Comparison of ENCODE assay signal across 8 cellular contexts in genomic region chr19:45467115-45467455, GRCh38. TPM values are rescaled to one million over a fixed set of nuclear protein-coding genes. Genes with fewer than 3 reads are reported as not detected.
DNase-seq lines count a peak whose midpoint lies in the region; ATAC-seq and TF ChIP-seq lines count a peak whose summit lies in the region.

No MANE protein-coding gene starts in this region.

- peaks cover 3% of the 10 kb centered on the region; the same call in 1 of the 2 replicates for H3K9me1 ChIP-seq in IMR-90 (ENCODE audit: insufficient read depth, low read length)

- no peaks in the 10 kb centered on the region for H3K9me3 Mint-ChIP-seq in central memory CD8-positive, alpha-beta T cell
- H3K9me3 Mint-ChIP-seq in naive B cell, result peaks cover 0 to 8% (median 0%) of the 10 kb centered on the region in 7 donors

- no peak overlapping the region for H3K18ac ChIP-seq in IMR-90 (ENCODE audit: low read depth, low read length)

- H3K4me1 Mint-ChIP-seq in central memory CD8-positive, alpha-beta T cell, result peaks cover 50% of the 10 kb centered on the region
- peaks cover 41 to 57% (median 50%) of the 10 kb centered on the region in 3 donors for H3K4me1 Mint-ChIP-seq in naive B cell

- peaks cover 0 to 16% of the 10 kb centered on the region in 2 experiments; a peak in 2 of 4 replicates for H3K79me1 ChIP-seq in IMR-90 (ENCODE audit: low read depth in 1 of 2, low read length in 2 of 2)

- in situ Hi-C loops in IMR-90 (cut with MboI; ENCODE audit: low sequenced_read_pairs), result no loop called here

- H4K5ac ChIP-seq in IMR-90 (ENCODE audit: low read depth, low read length), result no peak overlapping the region

- peak overlapping the region; percentile 73 for H2AK9ac ChIP-seq in IMR-90 (replicated peaks; ENCODE audit: low read depth, low read length, poor library complexity)

- no peak overlapping the region for H4K91ac ChIP-seq in IMR-90 (ENCODE audit: insufficient read depth, low read depth, low read length)

- ATAC-seq in IMR-90 (ENCODE audit: low read depth), result no peak
- no peak for ATAC-seq in central memory CD8-positive, alpha-beta T cell (replicated peaks; ENCODE audit: extremely low read depth, poor library complexity, severe bottlenecking)
- ATAC-seq in naive B cell (ENCODE audit: low read depth in 2 of 2), result no peak
- no peak for ATAC-seq in GM19035 (IDR thresholded peaks at IDR 0.05; ENCODE audit: unreplicated experiment)

- H3K36me3 ChIP-seq in BE2C (no peaks in the 10 kb centered on the region), IMR-90 (ENCODE audit: control insufficient read depth, insufficient read depth, low read length) (no peaks in the 10 kb centered on the region)

- H3K27me3 ChIP-seq in BE2C (peaks cover 1% of the 10 kb centered on the region; the same call in 1 of the 2 replicates), IMR-90 (ENCODE audit: control insufficient read depth, insufficient read depth, low read length) (no peaks in the 10 kb centered on the region)

- no peak for TF ChIP-seq POLR2A in IMR-90 (IDR thresholded peaks at IDR 0.05; ENCODE audit: low read depth, low read length)

- H3K4me3 ChIP-seq in BE2C (ENCODE audit: low read depth, low read length) (peak overlapping the region; percentile 70), IMR-90 (ENCODE audit: insufficient read depth, low read depth, low read length) (peak overlapping the region; percentile 62)

- intact Hi-C loops in IMR-90 (cut with micrococcal nuclease), result loop anchor here (1.0 kb wide), 1 partner anchor 27 kb away; no protein-coding TSS in a partner anchor

- 0 out of 2 replicates have a peak overlapping the region, but pooled peaks have one; percentile 23 for H3K4ac ChIP-seq in IMR-90 (ENCODE audit: low read depth, low read length)

- no peaks in the 10 kb centered on the region for H3K27me3 Mint-ChIP-seq in central memory CD8-positive, alpha-beta T cell
- H3K27me3 Mint-ChIP-seq in naive B cell, result peaks cover 14 to 30% (median 18%) of the 10 kb centered on the region in 3 donors

- H4K8ac ChIP-seq in IMR-90 (ENCODE audit: low read depth in 2 of 2, low read length in 2 of 2), result peak overlapping the region; percentile 37 to 55; a peak in 2 of 4 replicates

- BruUV-seq in IMR-90 (replicated peaks; lab: Mats Ljungman, UMichigan), result no TSS peak

- H3K14ac ChIP-seq in IMR-90 (replicated peaks; ENCODE audit: low read depth, low read length), result no peak overlapping the region; the same call in 1 of the 2 replicates

- no peak overlapping the region for H2BK20ac ChIP-seq in IMR-90 (ENCODE audit: low read depth, low read length)

- peak overlapping the region; percentile 99 for H3K27ac Mint-ChIP-seq in central memory CD8-positive, alpha-beta T cell (ENCODE audit: low read depth)
- peak overlapping the region; percentile 94 to 100 (median 99) for H3K27ac Mint-ChIP-seq in naive B cell

- TF ChIP-seq CTCF in BE2C (IDR thresholded peaks at IDR 0.05; ENCODE audit: low read depth, low read length), result no peak; the same call in 1 of the 2 replicates
- TF ChIP-seq CTCF in IMR-90 (conservative IDR thresholded peaks at IDR 0.05; ENCODE audit: low read depth, low read length), result no peak

- H3K9me3 ChIP-seq in BE2C, result no peaks in the 10 kb centered on the region
- no peaks in the 10 kb centered on the region for H3K9me3 ChIP-seq in IMR-90 (ENCODE audit: control insufficient read depth, insufficient read depth, low read length)

- peak overlapping the region; percentile 41 for H3K23ac ChIP-seq in IMR-90 (ENCODE audit: low read depth, low read length)

- dilution Hi-C loops in IMR-90 (cut with HindIII; ENCODE audit: low sequenced_read_pairs, unreplicated experiment), result no loop called here

- CTCF ChIA-PET in IMR-90 (lab: Yijun Ruan, JAX), result interaction anchor here (0.7 to 2.6 kb wide), 3 partner anchors 18 to 131 kb away, joined by 3 to 12 read pairs (median 6); no protein-coding TSS in a partner anchor

- peak overlapping the region; percentile 95 for H3K4me3 Mint-ChIP-seq in central memory CD8-positive, alpha-beta T cell
- peak overlapping the region; percentile 68 to 96 (median 92) for H3K4me3 Mint-ChIP-seq in naive B cell

- H2BK15ac ChIP-seq in IMR-90 (ENCODE audit: low read depth, low read length), result no peak overlapping the region

- peaks cover 50% of the 10 kb centered on the region for H3K36me3 Mint-ChIP-seq in central memory CD8-positive, alpha-beta T cell (ENCODE audit: insufficient read depth)
- H3K36me3 Mint-ChIP-seq in naive B cell, result peaks cover 0 to 8% of the 10 kb centered on the region in 2 donors

- H3K9ac ChIP-seq in IMR-90 (ENCODE audit: low read depth, low read length), result peak overlapping the region; percentile 49

- peak overlapping the region; percentile 88 for H3K4me2 ChIP-seq in IMR-90 (ENCODE audit: low read depth, low read length)

- WGBS in IMR-90 (ENCODE audit: extremely low coverage in 2 of 2, insufficient read length in 1 of 2), 2 experiments, result no CpG with 5 or more reads among the region's 11 CpGs

- DNase-seq in BE2C (no peak), IMR-90 (no peak), naive B cell (no peak), DMS 273 treated with DMSO at 0.1 percent for 48 hours (lab: John Stamatoyannopoulos, UW) (no peak), NCI-H2171 (lab: John Stamatoyannopoulos, UW) (no peak), NCI-H774 (lab: John Stamatoyannopoulos, UW) (no peak)
- DNase-seq in central memory CD8-positive, alpha-beta T cell (ENCODE audit: low spot score in 2 of 2), result no peak

- no peak overlapping the region for H2BK120ac ChIP-seq in IMR-90 (ENCODE audit: low read depth, low read length)

- no peak overlapping the region for H2BK5ac ChIP-seq in IMR-90 (ENCODE audit: low read depth, low read length, poor library complexity, severe bottlenecking)

- H3K4me1 ChIP-seq in BE2C (no peaks in the 10 kb centered on the region; the same call in 1 of the 2 replicates), IMR-90 (ENCODE audit: control insufficient read depth, insufficient read depth, low read length) (peaks cover 8% of the 10 kb centered on the region)

- no peak overlapping the region for H3K56ac ChIP-seq in IMR-90 (ENCODE audit: extremely low read depth, insufficient read depth, low read length)

- no peak overlapping the region for H3K27ac ChIP-seq in IMR-90 (ENCODE audit: insufficient read depth, low read length)

- no peak for TF ChIP-seq RAD21 in IMR-90 (IDR thresholded peaks at IDR 0.05; ENCODE audit: low read length)

- peak overlapping the region; percentile 98 for H2AFZ ChIP-seq in IMR-90 (replicated peaks; ENCODE audit: low read length, poor library complexity)

- peak overlapping the region; percentile 73; the same call in 1 of the 2 replicates for H2AK5ac ChIP-seq in IMR-90 (ENCODE audit: low read depth, low read length)

- POLR2A ChIA-PET in IMR-90 (lab: Charles Lee; ENCODE audit: unreplicated experiment), result interaction anchor here (1.5 kb wide), 1 partner anchor 11 kb away, joined by 4 read pairs; no protein-coding TSS in a partner anchor

- peaks cover 15% of the 10 kb centered on the region; the same call in 1 of the 2 replicates for H4K20me1 ChIP-seq in IMR-90 (ENCODE audit: insufficient read depth, low read length)

TF ChIP-seq in IMR-90, 13 proteins besides CTCF, POLR2A, EP300 and RAD21:
- no peak for TF ChIP-seq CEBPB (IDR thresholded peaks at IDR 0.05; ENCODE audit: low read depth, low read length)

RNA-seq across cellular contexts. Expression of gene FOSB, which starts 0.7 kb away (rescaled TPM):
- polyA plus RNA-seq in BE2C (2012; ENCODE audit: insufficient read depth, insufficient read length, low read depth), result 1.1 TPM
- total RNA-seq in IMR-90 (2012; rRNA removed), result 11.1 and 31.9 TPM in 2 replicates
- polyA plus RNA-seq in IMR-90 (2012; rRNA removed) (15.6 and 60.1 TPM in 2 replicates), naive B cell (ENCODE audit: low read depth in 6 of 6) (100 to 1,000 TPM in 1 of 6 donors, 10 to 100 TPM in 5; 26.6 to 110 (median 82.1) TPM)
- 52.4 and 90.3 TPM in 2 replicates for polyA plus RNA-seq in IMR-90 (2012; cell fraction: cytosol; rRNA removed)
- polyA plus RNA-seq in IMR-90 (2012; cell fraction: nucleus; rRNA removed; ENCODE audit: low replicate concordance), result 982 and 1,348 TPM in 2 replicates

RNA-seq across cellular contexts. Expression of gene RTN2, which starts 29.8 kb away (rescaled TPM):
- 79.0 TPM for polyA plus RNA-seq in BE2C (2012; ENCODE audit: insufficient read depth, insufficient read length, low read depth)
- total RNA-seq in IMR-90 (2012; rRNA removed), result 5.3 and 5.7 TPM in 2 replicates
- polyA plus RNA-seq in IMR-90 (2012; rRNA removed), result 17.4 and 19.4 TPM in 2 replicates
- 16.9 and 38.3 TPM in 2 replicates for polyA plus RNA-seq in IMR-90 (2012; cell fraction: cytosol; rRNA removed)
- 11.9 and 20.0 TPM in 2 replicates for polyA plus RNA-seq in IMR-90 (2012; cell fraction: nucleus; rRNA removed; ENCODE audit: low replicate concordance)
- polyA plus RNA-seq in naive B cell (ENCODE audit: low read depth in 6 of 6), result under 1 TPM in 3 of 6 donors, not detected in 3; 0.28 to 0.58 (median 0.47) TPM

RNA-seq across cellular contexts. Expression of gene PPM1N, which starts 31.2 kb away (rescaled TPM):
- polyA plus RNA-seq in BE2C (2012; ENCODE audit: insufficient read depth, insufficient read length, low read depth), result 2.2 TPM
- total RNA-seq in IMR-90 (2012; rRNA removed), result 0.56 and 0.90 TPM in 2 replicates
- polyA plus RNA-seq in IMR-90 (2012; rRNA removed), result 1.6 TPM in 2 replicates
- polyA plus RNA-seq in IMR-90 (2012; cell fraction: cytosol; rRNA removed), result 2.0 and 2.9 TPM in 2 replicates
- 3.4 and 4.5 TPM in 2 replicates for polyA plus RNA-seq in IMR-90 (2012; cell fraction: nucleus; rRNA removed; ENCODE audit: low replicate concordance)
- polyA plus RNA-seq in naive B cell (ENCODE audit: low read depth in 6 of 6), result 1 to 10 TPM; 1.6 to 3.4 (median 2.4) TPM

RNA-seq across cellular contexts. Expression of gene VASP, which starts 40.2 kb away (rescaled TPM):
- 177 TPM for polyA plus RNA-seq in BE2C (2012; ENCODE audit: insufficient read depth, insufficient read length, low read depth)
- 61.1 and 66.9 TPM in 2 replicates for total RNA-seq in IMR-90 (2012; rRNA removed)
- polyA plus RNA-seq in IMR-90 (2012; rRNA removed) (88.8 and 126 TPM in 2 replicates), naive B cell (ENCODE audit: low read depth in 6 of 6) (10 to 100 TPM; 51.5 to 87.2 (median 64.3) TPM)
- 92.1 and 92.3 TPM in 2 replicates for polyA plus RNA-seq in IMR-90 (2012; cell fraction: cytosol; rRNA removed)
- polyA plus RNA-seq in IMR-90 (2012; cell fraction: nucleus; rRNA removed; ENCODE audit: low replicate concordance), result 91.0 and 119 TPM in 2 replicates

RNA-seq across cellular contexts. Expression of gene ERCC1, which starts 43.4 kb away (rescaled TPM):
- 120 TPM for polyA plus RNA-seq in BE2C (2012; ENCODE audit: insufficient read depth, insufficient read length, low read depth)
- total RNA-seq in IMR-90 (2012; rRNA removed), result 76.9 and 84.2 TPM in 2 replicates
- polyA plus RNA-seq in IMR-90 (2012; rRNA removed) (132 and 153 TPM in 2 replicates), naive B cell (ENCODE audit: low read depth in 6 of 6) (10 to 100 TPM; 40.0 to 91.4 (median 46.2) TPM)
- 113 and 118 TPM in 2 replicates for polyA plus RNA-seq in IMR-90 (2012; cell fraction: cytosol; rRNA removed)
- 152 and 183 TPM in 2 replicates for polyA plus RNA-seq in IMR-90 (2012; cell fraction: nucleus; rRNA removed; ENCODE audit: low replicate concordance)

Comparison
In these comparisons a context has a peak if more than half of its experiments do, and no peak if none do; other contexts are left out.
1. RNA of gene RTN2, which starts 29.8 kb away (polyA plus RNA-seq): 11.9 to 38.3 TPM in IMR-90; 0.28 to 0.58 TPM in naive B cell; every median in the first group is over 4 times any median in the second.